33 cellular contexts compared by ENCODE assay signal in genomic region chr19:56619131-56619530, GRCh38. TPM values are rescaled to one million over a fixed set of nuclear protein-coding genes. Genes with fewer than 3 reads are reported as not detected.
"Had no signal": no experiment of that assay in that cellular context is flagged by ENCODE, and none has a peak within 500 bp of the region (broad histone marks: within the 10 kb centered on the region; RNA-seq: fewer than 3 reads in every experiment).

No MANE protein-coding gene starts in this region.

- H3K27ac ChIP-seq: adrenal gland, body of pancreas, brain microvascular endothelial cell, breast epithelium, VCaP had no signal

- H3K4me3 ChIP-seq: adrenal gland, body of pancreas, breast epithelium had no signal

- H3K4me1 ChIP-seq: adrenal gland, body of pancreas, breast epithelium had no signal

- H3K9me3 ChIP-seq: adrenal gland had no signal

- DNase-seq: activated B cell treated with CpG ODN at 0.5 μM for 24 hours; activated CD4-positive, alpha-beta memory T cell treated with anti-CD3 and anti-CD28 coated beads for 36 hours; activated CD4-positive, alpha-beta T cell treated with anti-CD3 and anti-CD28 coated beads for 4 hours; activated CD4-positive, alpha-beta T cell treated with anti-CD3 and anti-CD28 coated beads, Interleukin-2, amount 10 ng/mL, durations not matched to agents 24 days and 14 days; activated CD4-positive, alpha-beta T cell treated with anti-CD3 and anti-CD28 coated beads, Interleukin-2, amount 50 U/mL, for 1 hour; activated CD4-positive, alpha-beta T cell treated with anti-CD3 and anti-CD28 coated beads, Interleukin-2, amount 50 U/mL, for 4 hours; activated CD4-positive, CD25-positive, alpha-beta regulatory T cell treated with anti-CD3 and anti-CD28 coated beads, Interleukin-2, amount 50 U/mL, for 72 hours; activated CD8-positive, alpha-beta memory T cell treated with anti-CD3 and anti-CD28 coated beads, Interleukin-2, amount 50 U/mL, for 4 hours; activated CD8-positive, alpha-beta T cell treated with anti-CD3 and anti-CD28 coated beads for 36 hours; activated effector memory CD4-positive, alpha-beta T cell treated with Interleukin-2 at 50 U/mL for 16 hours; activated gamma-delta T cell; activated naive CD4-positive, alpha-beta T cell treated with anti-CD3 and anti-CD28 coated beads for 36 hours; activated naive CD4-positive, alpha-beta T cell treated with anti-CD3 and anti-CD28 coated beads, Interleukin-2, amount 50 U/mL, for 16 hours; activated naive CD8-positive, alpha-beta T cell treated with anti-CD3 and anti-CD28 coated beads for 36 hours; activated T-cell treated with anti-CD3 and anti-CD28 coated beads for 4 hours; activated T-cell treated with anti-CD3 and anti-CD28 coated beads, Interleukin-2, amount 50 U/mL, for 24 hours; activated T-cell treated with anti-CD3 and anti-CD28 coated beads, Interleukin-2, amount 50 U/mL, for 48 hours; adrenal gland; amniotic stem cell; body of pancreas; brain microvascular endothelial cell; central memory CD4-positive, alpha-beta T cell; T-helper 1 cell; T-helper 2 cell; T-helper 9 cell had no signal

- ATAC-seq: activated CD8-positive, alpha-beta T cell treated with anti-CD3 and anti-CD28 coated beads for 36 hours; activated naive CD4-positive, alpha-beta T cell treated with anti-CD3 and anti-CD28 coated beads, Interleukin-2, amount 50 U/mL, for 72 hours; body of pancreas had no signal

- FAIRE-seq: astrocyte, TTC549 had no signal

RNA-seq across cellular contexts. Expression of gene SMIM17, which starts 23.8 kb away (rescaled TPM):
- total RNA-seq: activated B cell treated with CpG ODN at 0.5 μM for 24 hours; activated CD4-positive, alpha-beta memory T cell treated with anti-CD3 and anti-CD28 coated beads for 36 hours; activated CD4-positive, alpha-beta T cell treated with anti-CD3 and anti-CD28 coated beads, Interleukin-2, amount 10 ng/mL, durations not matched to agents 24 days and 14 days; activated CD8-positive, alpha-beta memory T cell treated with anti-CD3 and anti-CD28 coated beads for 36 hours; activated CD8-positive, alpha-beta T cell treated with anti-CD3 and anti-CD28 coated beads for 36 hours; activated naive CD4-positive, alpha-beta T cell treated with anti-CD3 and anti-CD28 coated beads for 36 hours; activated naive CD8-positive, alpha-beta T cell treated with anti-CD3 and anti-CD28 coated beads for 36 hours; activated T-helper 2 cell treated with anti-CD3 and anti-CD28 coated beads, Interferon-gamma antibody, Interleukin-2, Interleukin-4, amounts not matched to agents 10 μg/mL and 5 μg/mL and 100 μg/mL, durations not matched to agents 14 hours and 24 hours and 36 hours; body of pancreas; cardiac septum had no signal

RNA-seq across cellular contexts. Expression of gene ZNF835, which starts 52.4 kb away (rescaled TPM):
- total RNA-seq: astrocyte had no signal
